Comparison of ENCODE assay signal across 30 cellular contexts in the genomic region with DNA sequence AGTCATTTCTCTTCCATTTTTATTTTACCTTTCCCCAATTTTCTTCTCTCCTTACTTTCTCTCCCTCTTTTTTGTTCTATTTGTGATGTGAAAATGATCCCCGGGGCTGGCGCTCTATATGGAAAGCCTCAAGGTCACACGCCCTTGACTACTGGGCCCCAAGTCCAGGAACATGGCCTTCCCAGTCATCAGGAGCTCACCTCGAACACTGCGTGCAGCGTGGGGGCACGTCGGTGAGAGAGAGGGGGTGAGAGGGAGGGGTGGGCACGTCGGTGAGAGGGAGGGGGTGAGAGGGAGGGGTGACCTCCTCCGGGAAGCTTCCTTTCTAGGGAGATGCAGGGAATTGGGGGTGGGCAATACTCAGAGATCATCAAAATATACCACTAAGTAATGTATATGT.
"Had no signal": no experiment of that assay in that cellular context is flagged by ENCODE, and none has a peak within 500 bp of the region (broad histone marks: within the 10 kb centered on the region; RNA-seq: fewer than 3 reads in every experiment).

No MANE protein-coding gene starts in this region.

- H3K9me3 ChIP-seq: colonic mucosa, gastrocnemius medialis, pancreas, prostate gland, transverse colon had no signal

- H3K27ac ChIP-seq: colonic mucosa, dorsolateral prefrontal cortex, gastrocnemius medialis, transverse colon had no signal

- DNase-seq: activated CD4-positive, alpha-beta memory T cell treated with anti-CD3 and anti-CD28 coated beads, Interleukin-2, amount 10 ng/mL, durations not matched to agents 7 days and 5 days; activated CD4-positive, alpha-beta T cell treated with anti-CD3 and anti-CD28 coated beads, Interleukin-2, amount 10 ng/mL, durations not matched to agents 24 days and 14 days; activated CD4-positive, CD25-positive, alpha-beta regulatory T cell treated with anti-CD3 and anti-CD28 coated beads, Interleukin-2, amount 50 U/mL, for 72 hours; activated CD8-positive, alpha-beta memory T cell treated with anti-CD3 and anti-CD28 coated beads, Interleukin-2, amount 50 U/mL, for 48 hours; activated naive CD4-positive, alpha-beta T cell; activated T-cell treated with anti-CD3 and anti-CD28 coated beads, Interleukin-2, amount 50 U/mL, for 24 hours; anterior cingulate cortex; cerebellar nuclear complex; colonic mucosa; dorsolateral prefrontal cortex; effector memory CD4-positive, alpha-beta T cell; erythroblast; gastrocnemius medialis; glutamatergic neuron; hippocampal formation; kidney; midbrain; naive thymus-derived CD4-positive, alpha-beta T cell; retina; stimulated activated CD4-positive, alpha-beta T cell treated with anti-CD3 and anti-CD28 coated beads, Interleukin-1b, Interleukin-23, amount 100 ng/mL, for 48 hours; stimulated activated CD4-positive, alpha-beta T cell treated with anti-CD3 and anti-CD28 coated beads, Interleukin-4, amount 100 ng/mL, for 4 hours; stimulated activated CD8-positive, alpha-beta memory T cell treated with anti-CD3 and anti-CD28 coated beads, Interleukin-4, amount 100 ng/mL, for 48 hours; stimulated activated naive CD8-positive, alpha-beta T cell treated with anti-CD3 and anti-CD28 coated beads, Interleukin-15, amount 100 ng/mL, for 72 hours; T-helper 17 cell; T1000; transverse colon had no signal

- H3K4me1 ChIP-seq: colonic mucosa, gastrocnemius medialis had no signal

- H3K4me3 ChIP-seq: colonic mucosa, dorsolateral prefrontal cortex, gastrocnemius medialis, pancreas, prostate gland, smooth muscle cell, transverse colon had no signal

- H3K36me3 ChIP-seq: colonic mucosa, gastrocnemius medialis, pancreas, prostate gland, transverse colon had no signal

- ATAC-seq: gastrocnemius medialis; naive thymus-derived CD4-positive, alpha-beta T cell; stimulated activated memory B cell treated with anti-CD40 and anti-IgM and Interleukin-4, amounts not matched to agents 10 μg/mL and 1 μg/mL and 100 μg/mL, for 72 hours; stimulated activated naive CD8-positive, alpha-beta T cell treated with anti-CD3 and anti-CD28 coated beads, Interleukin-15, amount 100 ng/mL, for 72 hours; T-helper 17 cell had no signal

- H3K27me3 ChIP-seq: colonic mucosa, pancreas had no signal
